In genomic region chr17:13024033-13024432, GRCh38 we compare ENCODE assay signal across 10 cellular contexts. TPM values are rescaled to one million over a fixed set of nuclear protein-coding genes. Genes with fewer than 3 reads are reported as not detected.
DNase-seq lines count a peak whose midpoint lies in the region; ATAC-seq and TF ChIP-seq lines count a peak whose summit lies in the region.
"Had no signal": no experiment of that assay in that cellular context is flagged by ENCODE, and none has a peak within 500 bp of the region (broad histone marks: within the 10 kb centered on the region; RNA-seq: fewer than 3 reads in every experiment).

No MANE protein-coding gene starts in this region.

- H3K4me3 Mint-ChIP-seq in GM23338 = peak overlapping the region; percentile 39; the same call in 2 of the 3 replicates
- no peak overlapping the region for H3K4me3 Mint-ChIP-seq in activated T-cell treated with anti-CD3 and anti-CD28 coated beads, Interleukin-2, amount 50 U/mL, for 24 hours

- H3K27me3 ChIP-seq in GM23338 (ENCODE audit: insufficient read depth) (no peaks in the 10 kb centered on the region), left lung (peaks cover 0 to 7% of the 10 kb centered on the region in 2 donors)
- H3K27me3 ChIP-seq: SJSA1 had no signal

- H3K36me3 Mint-ChIP-seq in GM23338 (ENCODE audit: low read depth) = no peaks in the 10 kb centered on the region
- no peaks in the 10 kb centered on the region for H3K36me3 Mint-ChIP-seq in activated T-cell treated with anti-CD3 and anti-CD28 coated beads, Interleukin-2, amount 50 U/mL, for 24 hours (ENCODE audit: low read depth)
- H3K36me3 Mint-ChIP-seq: stimulated activated naive B cell treated with anti-CD40 and anti-IgM and Interleukin-4, amounts not matched to agents 10 μg/mL and 1 μg/mL and 100 μg/mL, for 72 hours had no signal

- in situ Hi-C loops in ACHN (cut with HindIII; ENCODE audit: low pct_ligation_motif_present, low pct_unique_long_range_greater_than_20kb, low sequenced_read_pairs) = no loop called here

- peaks cover 6% of the 10 kb centered on the region; the same call in 2 of the 3 replicates for H3K4me1 Mint-ChIP-seq in GM23338
- peaks cover 4% of the 10 kb centered on the region for H3K4me1 Mint-ChIP-seq in activated T-cell treated with anti-CD3 and anti-CD28 coated beads, Interleukin-2, amount 50 U/mL, for 24 hours (ENCODE audit: low read depth)

- H3K27ac ChIP-seq in GM23338 (ENCODE audit: low read depth) (no peak overlapping the region), left lung (no peak overlapping the region)
- H3K27ac ChIP-seq: SJSA1 had no signal

- H3K4me3 ChIP-seq in GM23338 (no peak overlapping the region; the same call in 1 of the 2 replicates), left lung (no peak overlapping the region)
- H3K4me3 ChIP-seq: SJSA1 had no signal

- no peaks in the 10 kb centered on the region for H3K9me2 ChIP-seq in GM23338 (ENCODE audit: insufficient read depth)

- H3K27me3 Mint-ChIP-seq in GM23338 (ENCODE audit: insufficient read depth, low read depth, poor library complexity) = peaks cover 2% of the 10 kb centered on the region
- peaks cover 11% of the 10 kb centered on the region for H3K27me3 Mint-ChIP-seq in activated T-cell treated with anti-CD3 and anti-CD28 coated beads, Interleukin-2, amount 50 U/mL, for 24 hours

- peak overlapping the region; percentile 56; the same call in 1 of the 2 replicates for H3K4me2 ChIP-seq in GM23338

- intact Hi-C loops in left lung (cut with DNase I) = no loop called here

- no peaks in the 10 kb centered on the region for H4K20me1 ChIP-seq in GM23338 (replicated peaks; ENCODE audit: insufficient read depth)

- H3F3A ChIP-seq in GM23338 (replicated peaks; ENCODE audit: low read depth) = no peaks in the 10 kb centered on the region; the same call in 1 of the 2 replicates

- no peaks in the 10 kb centered on the region for H3K36me3 ChIP-seq in GM23338 (ENCODE audit: insufficient read depth)
- no peaks in the 10 kb centered on the region for H3K36me3 ChIP-seq in left lung
- H3K36me3 ChIP-seq: SJSA1 had no signal

- peak; percentile 29 for ATAC-seq in GM23338
- peak; percentile 33 for ATAC-seq in left lung

- H3K9me3 Mint-ChIP-seq in GM23338 = no peaks in the 10 kb centered on the region
- no peaks in the 10 kb centered on the region for H3K9me3 Mint-ChIP-seq in activated T-cell treated with anti-CD3 and anti-CD28 coated beads, Interleukin-2, amount 50 U/mL, for 24 hours

- H3K4me1 ChIP-seq in GM23338 (ENCODE audit: insufficient read depth) = no peaks in the 10 kb centered on the region; the same call in 1 of the 2 replicates
- peaks cover 0 to 6% of the 10 kb centered on the region in 2 donors for H3K4me1 ChIP-seq in left lung

- no peak for TF ChIP-seq CTCF in GM23338 (conservative IDR thresholded peaks at IDR 0.05; ENCODE audit: low read depth in 2 of 2)
- no peak for TF ChIP-seq CTCF in left lung (IDR thresholded peaks at IDR 0.05)

- peak; percentile 2 for DNase-seq in DMS53 treated with DMSO at 0.1 percent for 48 hours (lab: John Stamatoyannopoulos, UW; ENCODE audit: unreplicated experiment)
- no peak for DNase-seq in GM23338 (ENCODE audit: low spot score)
- DNase-seq in RPMI8226 = peak; percentile 20
- DNase-seq in left lung = no peak
- DNase-seq in SKM-1 treated with dmso at 0.1 percent for 144 hours (lab: John Stamatoyannopoulos, UW; ENCODE audit: unreplicated experiment) = no peak
- no peak for DNase-seq in DMS79 (lab: John Stamatoyannopoulos, UW)
- no peak for DNase-seq in activated T-cell treated with anti-CD3 and anti-CD28 coated beads, Interleukin-2, amount 50 U/mL, for 24 hours
- DNase-seq in ACHN = no peak

- H3K27ac Mint-ChIP-seq in GM23338 = peak overlapping the region; percentile 71; the same call in 1 of the 2 replicates
- H3K27ac Mint-ChIP-seq in activated T-cell treated with anti-CD3 and anti-CD28 coated beads, Interleukin-2, amount 50 U/mL, for 24 hours = no peak overlapping the region
- H3K27ac Mint-ChIP-seq: stimulated activated naive B cell treated with anti-CD40 and anti-IgM and Interleukin-4, amounts not matched to agents 10 μg/mL and 1 μg/mL and 100 μg/mL, for 72 hours had no signal

- no peaks in the 10 kb centered on the region for H3K9me3 ChIP-seq in left lung
- H3K9me3 ChIP-seq: SJSA1 had no signal

- no peaks in the 10 kb centered on the region for H3K79me2 ChIP-seq in GM23338 (replicated peaks; ENCODE audit: insufficient read depth)

- peak overlapping the region; percentile 96 for H2AFZ ChIP-seq in GM23338

TF ChIP-seq in GM23338, 12 proteins besides CTCF, POLR2A, EP300 and RAD21 (continues in another document):
- TF ChIP-seq CREB1 (CRISPR knock-in tag; IDR thresholded peaks at IDR 0.05; ENCODE audit: low read depth) (no peak), POLR2AphosphoS5 (IDR thresholded peaks at IDR 0.05; ENCODE audit: low read depth) (no peak), JUNB (IDR thresholded peaks at IDR 0.05; ENCODE audit: unreplicated experiment) (no peak), EZH2phosphoT487 (IDR thresholded peaks at IDR 0.05; ENCODE audit: unreplicated experiment) (no peak), ZNF114 (CRISPR knock-in tag; IDR thresholded peaks at IDR 0.05) (no peak), ZNF462 (CRISPR knock-in tag; IDR thresholded peaks at IDR 0.05) (no peak), STAT1 (IDR thresholded peaks at IDR 0.05; ENCODE audit: unreplicated experiment) (no peak), ETS1 (IDR thresholded peaks at IDR 0.05) (no peak)

RNA-seq across cellular contexts. Expression of gene ELAC2, which starts 6.2 kb away (rescaled TPM):
- total RNA-seq in GM23338 (2014; rRNA removed; shearing (Covaris generic)) = 158 and 203 TPM in 2 replicates
- 49.1 and 49.9 TPM in 2 replicates for polyA plus RNA-seq in GM23338 (2016; fragmentation: Nextera tagmentation; extraction: Ambion mirVana)
- total RNA-seq in left lung = 10 to 100 TPM; 40.0 to 52.3 TPM

Comparison
In these comparisons a context has a peak if more than half of its experiments do, and no peak if none do; other contexts are left out.
1. DNase-seq: peak in DMS53 treated with DMSO at 0.1 percent for 48 hours (single experiment) and RPMI8226 (single experiment); none in GM23338 (single experiment), left lung (0 of 2), SKM-1 treated with dmso at 0.1 percent for 144 hours (single experiment), DMS79 (single experiment), activated T-cell treated with anti-CD3 and anti-CD28 coated beads, Interleukin-2, amount 50 U/mL, for 24 hours (single experiment) and ACHN (single experiment).